Comparison of ENCODE assay signal across 1 cellular context in genomic region chr2:27989149-27989548, GRCh38.
TF ChIP-seq lines count a peak whose summit lies in the region.

No MANE protein-coding gene starts in this region.

TF ChIP-seq in A549, 52 proteins besides CTCF, POLR2A, EP300 and RAD21 (continued from another document):
- no peak for TF ChIP-seq EHF (CRISPR knock-in tag; IDR thresholded peaks at IDR 0.05)
- no peak for TF ChIP-seq CHD4 (IDR thresholded peaks at IDR 0.05; ENCODE audit: borderline replicate concordance)
- TF ChIP-seq HOXB13 (CRISPR knock-in tag; IDR thresholded peaks at IDR 0.05; ENCODE audit: low read depth): no peak
- no peak for TF ChIP-seq ZFP36 (IDR thresholded peaks at IDR 0.05; ENCODE audit: borderline replicate concordance, partially characterized antibody)
- TF ChIP-seq ATOH8 (CRISPR knock-in tag; IDR thresholded peaks at IDR 0.05; ENCODE audit: low read depth): no peak
- TF ChIP-seq NR3C1 (IDR thresholded peaks at IDR 0.05): no peak
- no peak for TF ChIP-seq CBX2 (IDR thresholded peaks at IDR 0.05; ENCODE audit: borderline replicate concordance, low read depth)
TF ChIP-seq in A549: peak in this region for 0.
